ENCODE assay signal across 8 cellular contexts in the genomic region with DNA sequence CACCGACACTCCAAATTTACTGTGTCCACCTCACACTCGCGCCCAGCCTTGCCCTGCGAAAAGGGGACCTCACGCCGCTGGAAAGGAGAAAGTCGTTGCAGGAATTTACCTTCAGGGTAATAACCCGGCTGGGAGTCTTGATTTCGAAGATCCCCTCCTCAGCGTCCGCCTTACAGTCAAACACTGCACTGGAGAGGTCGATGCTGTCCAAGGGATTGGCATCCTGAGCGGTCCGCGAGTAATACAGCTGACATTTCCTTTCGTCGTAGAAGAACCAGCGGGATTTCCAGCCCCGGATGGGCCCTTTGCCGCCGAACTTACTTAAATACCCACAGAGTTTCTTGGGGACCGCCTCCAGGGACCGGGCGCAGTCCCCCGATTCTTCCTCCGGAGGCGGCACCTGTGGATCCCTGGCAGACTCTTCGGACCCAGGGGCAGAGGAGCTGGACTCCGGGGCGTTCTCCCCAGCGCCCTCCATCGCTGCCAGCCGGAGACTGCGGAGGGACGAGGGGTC. TPM values are rescaled to one million over a fixed set of nuclear protein-coding genes. Genes with fewer than 3 reads are reported as not detected.
DNase-seq lines count a peak whose midpoint lies in the region; ATAC-seq, FAIRE-seq and TF ChIP-seq lines count a peak whose summit lies in the region.

No MANE protein-coding gene starts in this region.

- peak overlapping the region; percentile 100 for H2AFZ ChIP-seq in GM12878 (ENCODE audit: control insufficient read depth, low read depth, low read length)
- H2AFZ ChIP-seq in keratinocyte (ENCODE audit: control insufficient read depth, low read length): peak overlapping the region; percentile 54

- FAIRE-seq in GM12878 (lab: Jason Lieb, UNC) (no peak), keratinocyte (lab: Jason Lieb, UNC) (no peak)

- H3K4me1 ChIP-seq in GM12878 (ENCODE audit: control insufficient read depth, insufficient read depth, low read length) (peaks cover 4% of the 10 kb centered on the region), keratinocyte (ENCODE audit: control insufficient read depth, extremely low read depth, insufficient read depth, low read length) (peaks cover 39% of the 10 kb centered on the region)

- peak overlapping the region; percentile 92 for H3K9ac ChIP-seq in GM12878 (ENCODE audit: control insufficient read depth, insufficient read depth, low read length)
- peak overlapping the region; percentile 75 for H3K9ac ChIP-seq in keratinocyte (ENCODE audit: control insufficient read depth, extremely low read depth, insufficient read depth, low read length)

- TF ChIP-seq RAD21 in GM12878 (IDR thresholded peaks at IDR 0.05; ENCODE audit: insufficient read depth, low read depth, low read length): no peak

- H3K9me3 ChIP-seq in GM12878 (replicated peaks; ENCODE audit: control insufficient read depth, insufficient read depth, low read length) (no peaks in the 10 kb centered on the region; the same call in 2 of the 3 replicates), keratinocyte (ENCODE audit: control insufficient read depth, low read depth, low read length) (no peaks in the 10 kb centered on the region)

- 1% methylated on average over 35 of the region's 35 CpGs for WGBS in GM12878 (ENCODE audit: insufficient coverage, insufficient replicate concordance, low lambda C conversion rate, missing lambda C conversion rate)

- no peak for TF ChIP-seq EP300 in GM12878 (IDR thresholded peaks at IDR 0.05; ENCODE audit: borderline replicate concordance in 1 of 2, control insufficient read depth in 1 of 2, low read depth in 2 of 2, low read length in 2 of 2)

- no peak for TF ChIP-seq POLR2A in GM12878 (IDR thresholded peaks at IDR 0.05; ENCODE audit: low read depth, low read length)

- RAD21 ChIA-PET in GM12878 (lab: Charles Lee; ENCODE audit: unreplicated experiment): interaction anchor here (0.7 to 2.8 kb wide), 12 partner anchors 9 to 333 kb away, joined by 3 to 21 read pairs (median 4); a partner anchor contains a TSS

- H3K36me3 ChIP-seq in GM12878 (ENCODE audit: control insufficient read depth in 2 of 2, insufficient read depth in 2 of 2, low read length in 1 of 2) (no peaks in the 10 kb centered on the region), keratinocyte (ENCODE audit: control insufficient read depth in 2 of 2, extremely low read depth in 1 of 2, insufficient read depth in 2 of 2, low read length in 2 of 2) (peaks cover 9 to 19% of the 10 kb centered on the region in 2 experiments)

- DNase-seq in ELR (ENCODE audit: low read depth) (peak; percentile 71), KG1 (lab: John Stamatoyannopoulos, UW) (peak; percentile 57), GM12878 (ENCODE audit: low read depth, low spot score) (no peak), keratinocyte (ENCODE audit: low read depth, low spot score) (no peak), HK-2 (ENCODE audit: unreplicated experiment) (no peak), NK-92 (lab: John Stamatoyannopoulos, UW; ENCODE audit: unreplicated experiment) (no peak)
- no peak for DNase-seq in stimulated activated naive CD8-positive, alpha-beta T cell treated with anti-CD3 and anti-CD28 coated beads, Interleukin-15, Interleukin-2, amounts not matched to agents 100 U/mL and 50 U/mL, for 24 hours

- in situ Hi-C loops in GM12878 (cut with MboI): no loop called here

- POLR2A ChIA-PET in GM12878 (lab: Charles Lee): interaction anchor here (0.6 to 2.2 kb wide), 7 partner anchors 131 to 217 kb away, joined by 3 to 10 read pairs (median 4); a partner anchor contains a TSS

- CTCF ChIA-PET in GM12878 (lab: Yijun Ruan, JAX): interaction anchor here (0.6 to 6.5 kb wide), 11 partner anchors 17 to 349 kb away, joined by 3 to 49 read pairs (median 6); a partner anchor contains a TSS

- SMC1A ChIA-PET in GM12878 (lab: Charles Lee; ENCODE audit: uncharacterized antibody, unreplicated experiment): interaction anchor here (0.9 to 2.6 kb wide), 9 partner anchors 21 to 623 kb away, joined by 3 to 26 read pairs (median 4); a partner anchor contains a TSS

- peak; percentile 3 for ATAC-seq in GM21423 (IDR thresholded peaks at IDR 0.05; ENCODE audit: unreplicated experiment)
- peak; percentile 44 for ATAC-seq in GM12878
- peak; percentile 7 for ATAC-seq in stimulated activated naive CD8-positive, alpha-beta T cell treated with anti-CD3 and anti-CD28 coated beads, Interleukin-15, Interleukin-2, amounts not matched to agents 100 U/mL and 50 U/mL, for 24 hours

- H3K27me3 ChIP-seq in GM12878 (replicated peaks in 1 of 2; ENCODE audit: control insufficient read depth in 2 of 2, insufficient read depth in 2 of 2, low read length in 1 of 2) (no peaks in the 10 kb centered on the region), keratinocyte (ENCODE audit: control insufficient read depth, extremely low read depth, insufficient read depth, low read length) (no peaks in the 10 kb centered on the region)

- H3K9me1 ChIP-seq in keratinocyte (ENCODE audit: control insufficient read depth, extremely low read depth, insufficient read depth, low read length): no peaks in the 10 kb centered on the region

- H3K79me2 ChIP-seq in GM12878 (ENCODE audit: control insufficient read depth, insufficient read depth, low read length) (no peaks in the 10 kb centered on the region), keratinocyte (ENCODE audit: control insufficient read depth, insufficient read depth, low read length) (peaks cover 44% of the 10 kb centered on the region)

- H3K4me2 ChIP-seq in GM12878 (ENCODE audit: control insufficient read depth, insufficient read depth) (peak overlapping the region; percentile 99), keratinocyte (ENCODE audit: control insufficient read depth, extremely low read depth, insufficient read depth, low read depth, low read length) (peak overlapping the region; percentile 87)

- H4K20me1 ChIP-seq in GM12878 (ENCODE audit: control insufficient read depth, insufficient read depth): no peaks in the 10 kb centered on the region
- H4K20me1 ChIP-seq in keratinocyte (ENCODE audit: control insufficient read depth, extremely low read depth, insufficient read depth, low read length): no peaks in the 10 kb centered on the region

- H3K4me3 ChIP-seq in GM12878 (peak overlapping the region; percentile 75), keratinocyte (ENCODE audit: control insufficient read depth in 2 of 3, extremely low read depth in 1 of 3, insufficient read depth in 2 of 3, low read depth in 1 of 3, low read length in 3 of 3) (peak overlapping the region; percentile 77 to 93 (median 91))

- BruUV-seq in GM12878 (replicated peaks; lab: Mats Ljungman, UMichigan): no TSS peak

- TF ChIP-seq CTCF in GM12878 (IDR thresholded peaks at IDR 0.05 in 2 of 3, conservative IDR thresholded peaks at IDR 0.05 in 1 of 3; ENCODE audit: control insufficient read depth in 2 of 3, extremely low read depth in 1 of 3, insufficient read depth in 1 of 3, low read depth in 3 of 3, low read length in 3 of 3) (no peak), keratinocyte (optimal IDR thresholded peaks at IDR 0.05 in 1 of 3, IDR thresholded peaks at IDR 0.05 in 1 of 3, conservative IDR thresholded peaks at IDR 0.05 in 1 of 3; ENCODE audit: extremely low read depth in 1 of 3, insufficient read depth in 2 of 3, low read length in 3 of 3) (no peak)

- H3K27ac ChIP-seq in GM12878 (ENCODE audit: control insufficient read depth, insufficient read depth): no peak overlapping the region
- H3K27ac ChIP-seq in keratinocyte (ENCODE audit: control insufficient read depth, insufficient read depth, low read length): peak overlapping the region; percentile 74

- dilution Hi-C loops in keratinocyte (cut with MboI; ENCODE audit: extremely low pct_ligation_motif_present, low sequenced_read_pairs): no loop called here

- intact Hi-C loops in GM12878 (cut with micrococcal nuclease; ENCODE audit: unreplicated experiment): no loop called here

TF ChIP-seq in GM12878, 131 proteins besides CTCF, POLR2A, EP300 and RAD21 (continues in another document):
- TF ChIP-seq ATF7 (IDR thresholded peaks at IDR 0.05; ENCODE audit: low read depth) (no peak), ZNF274 (IDR thresholded peaks at IDR 0.05; ENCODE audit: insufficient read depth, insufficient read length) (no peak), MYC (IDR thresholded peaks at IDR 0.05; ENCODE audit: insufficient read depth, insufficient read length, insufficient replicate concordance, low read length, severe bottlenecking) (no peak)

RNA-seq across cellular contexts. Expression of a gene that starts 0.3 kb away (rescaled TPM):
- total RNA-seq in GM12878 (2013; cell fraction: nucleolus; rRNA removed): 2.2 and 2.3 TPM in 2 replicates
- total RNA-seq in GM12878 (2014; rRNA removed) (1.1 and 1.2 TPM in 2 replicates), GM12878 (2014; rRNA removed; fragmentation: Illumina TruSeq; extraction: Trizol) (0.32 and 0.67 TPM in 2 replicates), GM12878 (2021) (1.2 and 1.4 TPM in 2 replicates)
- polyA plus RNA-seq in GM12878 (2011; ENCODE audit: low read depth): 0.39 TPM
- polyA plus RNA-seq in GM12878 (2011; rRNA removed) (0.46 and 1.1 TPM in 2 replicates), GM12878 (2014; fragmentation: Illumina TruSeq; extraction: Trizol) (0.37 and 0.41 TPM in 2 replicates), GM12878 (2014; fragmentation: Nextera tagmentation; extraction: Ambion mirVana) (under 1 TPM; 0.04 to 0.06 TPM), GM12878 (2014; rRNA removed) (1.2 and 1.4 TPM in 2 replicates), GM12878 (2016; fragmentation: Nextera tagmentation; extraction: Ambion mirVana) (1 to 10 TPM; 1.0 to 1.6 TPM), keratinocyte (59.2 to 110 TPM (median 73.2 TPM) in 3 replicates)
- 1.5 and 1.9 TPM in 2 replicates for polyA plus RNA-seq in GM12878 (2011; cell fraction: cytosol; rRNA removed)
- 3.7 and 4.4 TPM in 2 replicates for polyA plus RNA-seq in GM12878 (2011; cell fraction: nucleus; rRNA removed)
- 1.0 and 1.1 TPM in 2 replicates for polyA plus RNA-seq in GM12878 (2012)
- polyA minus RNA-seq in GM12878 (2011; rRNA and poly(A)+ RNA removed): 1.5 and 2.2 TPM in 2 replicates
- polyA minus RNA-seq in GM12878 (2011; cell fraction: cytosol; rRNA and poly(A)+ RNA removed): 1.7 TPM in 1 of 2 replicates, not detected in the other
- polyA minus RNA-seq in GM12878 (2011; cell fraction: nucleus; rRNA and poly(A)+ RNA removed): 0.97 and 3.1 TPM in 2 replicates
- polyA plus RNA-seq in keratinocyte (2011; ENCODE audit: low read depth): 66.9 TPM
- polyA plus RNA-seq in keratinocyte (2011; cell fraction: cytosol; rRNA removed): 59.8 and 88.4 TPM in 2 replicates
- polyA plus RNA-seq in keratinocyte (2011; cell fraction: nucleus; rRNA removed): 113 and 139 TPM in 2 replicates
- 89.1 and 89.3 TPM in 2 replicates for polyA plus RNA-seq in keratinocyte (2012; ENCODE audit: low replicate concordance)
- polyA minus RNA-seq in keratinocyte: 88.4 to 139 TPM (median 131 TPM) in 3 replicates
- polyA minus RNA-seq in keratinocyte (2011; cell fraction: cytosol; rRNA and poly(A)+ RNA removed): 166 TPM
- polyA minus RNA-seq in keratinocyte (2011; cell fraction: nucleus; rRNA and poly(A)+ RNA removed): 86.6 and 94.1 TPM in 2 replicates

Comparison
In these comparisons a context has a peak if more than half of its experiments do, and no peak if none do; other contexts are left out.
1. DNase-seq: peak in ELR (single experiment) and KG1 (single experiment); none in GM12878 (single experiment), keratinocyte (single experiment), stimulated activated naive CD8-positive, alpha-beta T cell treated with anti-CD3 and anti-CD28 coated beads, Interleukin-15, Interleukin-2, amounts not matched to agents 100 U/mL and 50 U/mL, for 24 hours (single experiment), HK-2 (single experiment) and NK-92 (single experiment).
2. RNA of a gene that starts 0.3 kb away (polyA plus RNA-seq): 59.2 to 139 TPM in keratinocyte; 0.04 to 4.4 TPM in GM12878; every median in the first group is over 10 times any median in the second.
3. Peak in every context shown above with its lines, with median percentiles within 50 percentile points of each other: ATAC-seq.